Comparison of ENCODE assay signal across 9 cellular contexts in genomic region chr11:79437981-79438630, GRCh38. TPM values are rescaled to one million over a fixed set of nuclear protein-coding genes. Genes with fewer than 3 reads are reported as not detected.
DNase-seq lines count a peak whose midpoint lies in the region; ATAC-seq, FAIRE-seq and TF ChIP-seq lines count a peak whose summit lies in the region.
"Had no signal": no experiment of that assay in that cellular context is flagged by ENCODE, and none has a peak within 500 bp of the region (broad histone marks: within the 10 kb centered on the region; RNA-seq: fewer than 3 reads in every experiment).

No MANE protein-coding gene starts in this region.

- FAIRE-seq in pancreas (lab: Jason Lieb, UNC) = no peak

- TF ChIP-seq CTCF in GM10266 (IDR thresholded peaks at IDR 0.05; ENCODE audit: control insufficient read depth, insufficient read depth, low read depth, missing control alignments) (no peak), PC-9 (conservative IDR thresholded peaks at IDR 0.05) (no peak), esophagus muscularis mucosa (IDR thresholded peaks at IDR 0.05) (no peak), pancreas (IDR thresholded peaks at IDR 0.05) (no peak)

- intact Hi-C loops in PC-9 (cut with micrococcal nuclease; ENCODE audit: unreplicated experiment) = no loop called here
- intact Hi-C loops in esophagus muscularis mucosa (cut with DNase I) = no loop called here
- intact Hi-C loops in pancreas (cut with DNase I) = no loop called here

- ATAC-seq in pancreas = no peak
- ATAC-seq in GM21360 (IDR thresholded peaks at IDR 0.05; ENCODE audit: unreplicated experiment) = no peak
- ATAC-seq in GM18907 (IDR thresholded peaks at IDR 0.05; ENCODE audit: unreplicated experiment) = no peak
- ATAC-seq in HG03565 (IDR thresholded peaks at IDR 0.05; ENCODE audit: unreplicated experiment) = no peak

- no peak overlapping the region for H2AFZ ChIP-seq in PC-9

- no peak for TF ChIP-seq POLR2A in esophagus muscularis mucosa (IDR thresholded peaks at IDR 0.05; ENCODE audit: low read depth)

- no peaks in the 10 kb centered on the region for H3K79me2 ChIP-seq in PC-9 (ENCODE audit: low read depth)

- peak; percentile 31 for DNase-seq in GM10266 (ENCODE audit: extremely low spot score)
- no peak for DNase-seq in PC-9
- no peak for DNase-seq in esophagus muscularis mucosa (ENCODE audit: extremely low spot score)
- peak in 3 of 6 donors; percentile 13 to 73 (median 56) for DNase-seq in pancreas
- DNase-seq in putamen (ENCODE audit: low spot score) = no peak

- no peak for TF ChIP-seq EP300 in esophagus muscularis mucosa (IDR thresholded peaks at IDR 0.05)

- no TSS peak for BruUV-seq in PC-9 (replicated peaks; lab: Mats Ljungman, UMichigan)

- POLR2A ChIA-PET in PC-9 (lab: Charles Lee; ENCODE audit: unreplicated experiment) = no interaction called here

- H3K4me1 ChIP-seq in PC-9 (replicated peaks; ENCODE audit: insufficient read depth) (no peaks in the 10 kb centered on the region), esophagus muscularis mucosa (peaks cover 44 to 80% (median 77%) of the 10 kb centered on the region in 4 donors), pancreas (peaks cover 0 to 21% (median 6%) of the 10 kb centered on the region in 3 donors)

- no peaks in the 10 kb centered on the region for H3K9me3 ChIP-seq in PC-9 (ENCODE audit: insufficient read depth, low read depth)
- no peaks in the 10 kb centered on the region for H3K9me3 ChIP-seq in esophagus muscularis mucosa
- no peaks in the 10 kb centered on the region for H3K9me3 ChIP-seq in pancreas

- H3K27ac ChIP-seq in PC-9 (no peak overlapping the region), esophagus muscularis mucosa (replicated peaks in 1 of 4) (peak overlapping the region; percentile 85 to 90 (median 88)), pancreas (no peak overlapping the region)

- WGBS in esophagus muscularis mucosa = 34% methylated on average over 31 of the region's 31 CpGs
- 6 to 11% methylated on average over 31 of the region's 31 CpGs for whole genome bisulfite sequencing in pancreas, 2 donors

- H3K4me3 ChIP-seq in PC-9 (no peak overlapping the region), esophagus muscularis mucosa (peak overlapping the region; percentile 63 to 84 (median 67)), pancreas (peak overlapping the region in 3 of 4 donors; percentile 13 to 55 (median 37))
- H3K4me3 ChIP-seq: lung had no signal

- no peaks in the 10 kb centered on the region for H4K20me1 ChIP-seq in PC-9 (ENCODE audit: insufficient read depth)

- H3K36me3 ChIP-seq in PC-9 (ENCODE audit: low read depth) (no peaks in the 10 kb centered on the region), esophagus muscularis mucosa (no peaks in the 10 kb centered on the region), pancreas (no peaks in the 10 kb centered on the region)

- H3F3A ChIP-seq in PC-9 (ENCODE audit: insufficient read depth, low read depth) = no peaks in the 10 kb centered on the region

- 0 out of 2 replicates have a peak overlapping the region, but pooled peaks have one; percentile 3 for H3K4me2 ChIP-seq in PC-9

- H3K9me2 ChIP-seq in PC-9 (ENCODE audit: insufficient read depth) = no peaks in the 10 kb centered on the region

- CTCF ChIA-PET in PC-9 (lab: Charles Lee) = no interaction called here

- H3K27me3 ChIP-seq in PC-9 (ENCODE audit: insufficient read depth, low read depth) (peaks cover 53% of the 10 kb centered on the region), esophagus muscularis mucosa (peaks cover 0 to 66% (median 11%) of the 10 kb centered on the region in 4 donors), pancreas (peaks cover 0 to 33% (median 5%) of the 10 kb centered on the region in 4 donors)

RNA-seq across cellular contexts. Expression of gene TENM4, which starts 2.7 kb away (rescaled TPM):
- total RNA-seq in PC-9 (2021) (0.25 TPM in 1 of 2 replicates, not detected in the other), esophagus muscularis mucosa (1 to 10 TPM; 4.1 to 9.6 (median 8.0) TPM), pancreas (1 to 10 TPM in 3 of 6 donors, under 1 TPM in 3; 0.37 to 6.8 (median 1.3) TPM)
- 1 to 10 TPM in 1 of 2 donors, under 1 TPM in 1; 0.91 to 1.6 TPM for polyA plus RNA-seq in pancreas

Comparison
In these comparisons a context has a peak if more than half of its experiments do, and no peak if none do; other contexts are left out.
1. H3K27ac ChIP-seq: peak in esophagus muscularis mucosa (4 of 4); none in PC-9 (single experiment) and pancreas (0 of 4).